22 cellular contexts compared by ENCODE assay signal in genomic region chr2:234714711-234715110, GRCh38.
A peak's percentile ranks its signal among the peaks of the same experiment; 100 is the strongest.
DNase-seq lines count a peak whose midpoint lies in the region; ATAC-seq, FAIRE-seq and TF ChIP-seq lines count a peak whose summit lies in the region.
"Had no signal": no experiment of that assay in that cellular context is flagged by ENCODE, and none has a peak within 500 bp of the region (broad histone marks: within the 10 kb centered on the region; RNA-seq: fewer than 3 reads in every experiment).

No MANE protein-coding gene starts in this region.

- H3K9me3 ChIP-seq in IMR-90 (ENCODE audit: control insufficient read depth, insufficient read depth, low read length): no peaks in the 10 kb centered on the region
- H3K9me3 ChIP-seq in keratinocyte (ENCODE audit: control insufficient read depth, low read depth, low read length): no peaks in the 10 kb centered on the region
- H3K9me3 ChIP-seq in prostate gland: no peaks in the 10 kb centered on the region
- H3K9me3 ChIP-seq in endodermal cell (ENCODE audit: control insufficient read depth, low read length): no peaks in the 10 kb centered on the region
- H3K9me3 ChIP-seq: BE2C, Caco-2 had no signal

- H3K14ac ChIP-seq in IMR-90 (replicated peaks; ENCODE audit: low read depth, low read length): no peak overlapping the region

- 91% methylated on average over 5 of the region's 5 CpGs; no CpG with 5 or more reads in 1 of the 2 experiments for WGBS in IMR-90 (ENCODE audit: extremely low coverage in 2 of 2, insufficient read length in 1 of 2), 2 experiments
- WGBS in prostate gland: 24% methylated on average over 5 of the region's 5 CpGs
- WGBS in endodermal cell (ENCODE audit: insufficient coverage in 1 of 2, insufficient read length in 1 of 2), 2 experiments: 91% methylated on average over 5 of the region's 5 CpGs

- no peak overlapping the region; the same call in 2 of the 3 replicates for H2BK15ac ChIP-seq in IMR-90 (ENCODE audit: low read depth, low read length)

- BruUV-seq in IMR-90 (replicated peaks; lab: Mats Ljungman, UMichigan): no TSS peak

- H2AK9ac ChIP-seq in IMR-90 (replicated peaks; ENCODE audit: low read depth, low read length, poor library complexity): no peak overlapping the region

- H2BK5ac ChIP-seq in IMR-90 (ENCODE audit: low read depth, low read length, poor library complexity, severe bottlenecking): no peak overlapping the region

- no peak overlapping the region for H3K9ac ChIP-seq in IMR-90 (ENCODE audit: low read depth, low read length)
- no peak overlapping the region for H3K9ac ChIP-seq in keratinocyte (ENCODE audit: control insufficient read depth, extremely low read depth, insufficient read depth, low read length)
- H3K9ac ChIP-seq in endodermal cell (ENCODE audit: extremely low read depth, low read length, poor library complexity, severe bottlenecking): no peak overlapping the region

- peak; percentile 13 for FAIRE-seq in keratinocyte (lab: Jason Lieb, UNC)
- FAIRE-seq: A204.1, D721Med, G401.6, GM12891, HTR-8/SVneo had no signal

- H3K27ac Mint-ChIP-seq in endodermal cell: no peak overlapping the region
- H3K27ac Mint-ChIP-seq: CD4-positive, CD25-positive, alpha-beta regulatory T cell; CD8-positive, alpha-beta memory T cell; HFFc6 had no signal

- TF ChIP-seq CTCF in IMR-90 (conservative IDR thresholded peaks at IDR 0.05; ENCODE audit: low read depth, low read length) (no peak), LNCaP clone FGC (IDR thresholded peaks at IDR 0.05; ENCODE audit: control insufficient read depth, extremely low read depth, insufficient read depth) (no peak), keratinocyte (optimal IDR thresholded peaks at IDR 0.05 in 1 of 3, IDR thresholded peaks at IDR 0.05 in 1 of 3, conservative IDR thresholded peaks at IDR 0.05 in 1 of 3; ENCODE audit: extremely low read depth in 1 of 3, insufficient read depth in 2 of 3, low read length in 3 of 3) (no peak), prostate gland (IDR thresholded peaks at IDR 0.05) (no peak), endodermal cell (conservative IDR thresholded peaks at IDR 0.05) (no peak)

- no peak overlapping the region for H3K56ac ChIP-seq in IMR-90 (ENCODE audit: extremely low read depth, insufficient read depth, low read length)

- H3K23ac ChIP-seq in IMR-90 (ENCODE audit: low read depth, low read length): no peak overlapping the region

- no peak for TF ChIP-seq RAD21 in IMR-90 (IDR thresholded peaks at IDR 0.05; ENCODE audit: low read length)

- H4K91ac ChIP-seq in IMR-90 (ENCODE audit: insufficient read depth, low read depth, low read length): no peak overlapping the region

- intact Hi-C loops in IMR-90 (cut with micrococcal nuclease) (no loop called here), prostate gland (cut with DNase I) (no loop called here)

- no peak overlapping the region for H3K27ac ChIP-seq in IMR-90 (ENCODE audit: insufficient read depth, low read length)
- no peak overlapping the region for H3K27ac ChIP-seq in keratinocyte (ENCODE audit: control insufficient read depth, insufficient read depth, low read length)
- H3K27ac ChIP-seq in prostate gland: peak overlapping the region; percentile 3 to 47
- H3K27ac ChIP-seq in endodermal cell (ENCODE audit: low read depth, low read length): no peak overlapping the region

- H3K4me1 Mint-ChIP-seq in endodermal cell: peaks cover 11% of the 10 kb centered on the region
- H3K4me1 Mint-ChIP-seq: CD4-positive, CD25-positive, alpha-beta regulatory T cell; CD8-positive, alpha-beta memory T cell had no signal

- in situ Hi-C loops in IMR-90 (cut with MboI; ENCODE audit: low sequenced_read_pairs): no loop called here

- no peak overlapping the region for H3K18ac ChIP-seq in IMR-90 (ENCODE audit: low read depth, low read length)

- no peak overlapping the region for H3K4me3 Mint-ChIP-seq in endodermal cell
- H3K4me3 Mint-ChIP-seq: CD4-positive, CD25-positive, alpha-beta regulatory T cell; CD8-positive, alpha-beta memory T cell; HFFc6 had no signal

- no peak overlapping the region for H2AK5ac ChIP-seq in IMR-90 (ENCODE audit: low read depth, low read length)

- H4K20me1 ChIP-seq in IMR-90 (ENCODE audit: insufficient read depth, low read length) (no peaks in the 10 kb centered on the region), keratinocyte (ENCODE audit: control insufficient read depth, extremely low read depth, insufficient read depth, low read length) (no peaks in the 10 kb centered on the region)

- no peak for DNase-seq in IMR-90
- peak; percentile 27 for DNase-seq in LNCaP clone FGC (ENCODE audit: low read depth)
- DNase-seq in keratinocyte (ENCODE audit: low read depth, low spot score): no peak
- peak; percentile 53 for DNase-seq in prostate gland (ENCODE audit: low spot score)
- no peak for DNase-seq in endodermal cell
- DNase-seq: ACHN; BE2C; C1 segment of cervical spinal cord; Caco-2; CD4-positive, CD25-positive, alpha-beta regulatory T cell; CD8-positive, alpha-beta memory T cell; GOT3; H7; HFFc6 had no signal

- H3K9me3 Mint-ChIP-seq in endodermal cell: no peaks in the 10 kb centered on the region
- H3K9me3 Mint-ChIP-seq: CD8-positive, alpha-beta memory T cell; HFFc6 had no signal

- peaks cover 8% of the 10 kb centered on the region for H3K27me3 Mint-ChIP-seq in endodermal cell (ENCODE audit: insufficient read depth)

- H3K4me2 ChIP-seq in IMR-90 (ENCODE audit: low read depth, low read length) (no peak overlapping the region), keratinocyte (ENCODE audit: control insufficient read depth, extremely low read depth, insufficient read depth, low read depth, low read length) (no peak overlapping the region)

- H3K27me3 ChIP-seq in IMR-90 (ENCODE audit: control insufficient read depth, insufficient read depth, low read length) (no peaks in the 10 kb centered on the region), keratinocyte (ENCODE audit: control insufficient read depth, extremely low read depth, insufficient read depth, low read length) (peaks cover 4% of the 10 kb centered on the region), prostate gland (replicated peaks; ENCODE audit: insufficient read depth) (no peaks in the 10 kb centered on the region), endodermal cell (ENCODE audit: control insufficient read depth, insufficient read depth, low read length, poor library complexity, severe bottlenecking) (no peaks in the 10 kb centered on the region)
- H3K27me3 ChIP-seq: BE2C had no signal

- H3K9me1 ChIP-seq in IMR-90 (ENCODE audit: insufficient read depth, low read length) (peaks cover 6% of the 10 kb centered on the region; the same call in 1 of the 2 replicates), keratinocyte (ENCODE audit: control insufficient read depth, extremely low read depth, insufficient read depth, low read length) (no peaks in the 10 kb centered on the region)

- H3K36me3 ChIP-seq in IMR-90 (ENCODE audit: control insufficient read depth, insufficient read depth, low read length) (no peaks in the 10 kb centered on the region), keratinocyte (ENCODE audit: control insufficient read depth in 2 of 2, extremely low read depth in 1 of 2, insufficient read depth in 2 of 2, low read length in 2 of 2) (no peaks in the 10 kb centered on the region), prostate gland (no peaks in the 10 kb centered on the region), endodermal cell (ENCODE audit: control insufficient read depth, insufficient read depth, low read length) (no peaks in the 10 kb centered on the region)
- H3K36me3 ChIP-seq: BE2C had no signal

- POLR2A ChIA-PET in IMR-90 (lab: Charles Lee; ENCODE audit: unreplicated experiment): no interaction called here

- no peak overlapping the region for H2BK120ac ChIP-seq in IMR-90 (ENCODE audit: low read depth, low read length)

- CTCF ChIA-PET in IMR-90 (lab: Yijun Ruan, JAX): interaction anchor here (0.6 kb wide), 1 partner anchor 52 kb away, joined by 3 read pairs; no protein-coding TSS in a partner anchor

- H3K4me3 ChIP-seq in IMR-90 (ENCODE audit: insufficient read depth, low read depth, low read length) (no peak overlapping the region), LNCaP clone FGC (ENCODE audit: low read depth, low read length) (no peak overlapping the region), keratinocyte (ENCODE audit: control insufficient read depth in 2 of 3, extremely low read depth in 1 of 3, insufficient read depth in 2 of 3, low read depth in 1 of 3, low read length in 3 of 3) (no peak overlapping the region), prostate gland (no peak overlapping the region), endodermal cell (ENCODE audit: low read length) (no peak overlapping the region)

- ATAC-seq in IMR-90 (ENCODE audit: low read depth) (no peak), GM19023 (IDR thresholded peaks at IDR 0.05; ENCODE audit: unreplicated experiment) (no peak), GM21786 (IDR thresholded peaks at IDR 0.05; ENCODE audit: unreplicated experiment) (no peak)
- ATAC-seq: HCT116 had no signal

- H3K4me1 ChIP-seq in IMR-90 (ENCODE audit: control insufficient read depth, insufficient read depth, low read length) (peaks cover 6% of the 10 kb centered on the region), keratinocyte (ENCODE audit: control insufficient read depth, extremely low read depth, insufficient read depth, low read length) (no peaks in the 10 kb centered on the region), prostate gland (replicated peaks) (no peaks in the 10 kb centered on the region), endodermal cell (ENCODE audit: control insufficient read depth, insufficient read depth, low read length) (no peaks in the 10 kb centered on the region)
- H3K4me1 ChIP-seq: Caco-2 had no signal

- no peaks in the 10 kb centered on the region for H3K79me1 ChIP-seq in IMR-90 (ENCODE audit: low read depth in 1 of 2, low read length in 2 of 2)

- 0 out of 2 replicates have a peak overlapping the region, but pooled peaks have one; percentile 10 for H2BK20ac ChIP-seq in IMR-90 (ENCODE audit: low read depth, low read length)

- H2AFZ ChIP-seq in IMR-90 (replicated peaks; ENCODE audit: low read length, poor library complexity): no peak overlapping the region
- no peak overlapping the region for H2AFZ ChIP-seq in keratinocyte (ENCODE audit: control insufficient read depth, low read length)

- no peak overlapping the region for H4K5ac ChIP-seq in IMR-90 (ENCODE audit: low read depth, low read length)

- no peak for TF ChIP-seq POLR2A in IMR-90 (IDR thresholded peaks at IDR 0.05; ENCODE audit: low read depth, low read length)
- TF ChIP-seq POLR2A in prostate gland (IDR thresholded peaks at IDR 0.05): no peak

- no peaks in the 10 kb centered on the region for H3K36me3 Mint-ChIP-seq in endodermal cell (ENCODE audit: low read depth)
- H3K36me3 Mint-ChIP-seq: CD4-positive, CD25-positive, alpha-beta regulatory T cell; CD8-positive, alpha-beta memory T cell had no signal

- dilution Hi-C loops in IMR-90 (cut with HindIII; ENCODE audit: low sequenced_read_pairs, unreplicated experiment): no loop called here
- dilution Hi-C loops in keratinocyte (cut with MboI; ENCODE audit: extremely low pct_ligation_motif_present, low sequenced_read_pairs): no loop called here

- no peak overlapping the region for H4K8ac ChIP-seq in IMR-90 (ENCODE audit: low read depth in 2 of 2, low read length in 2 of 2)

- H3K4ac ChIP-seq in IMR-90 (ENCODE audit: low read depth, low read length): no peak overlapping the region

- no peaks in the 10 kb centered on the region for H3K79me2 ChIP-seq in keratinocyte (ENCODE audit: control insufficient read depth, insufficient read depth, low read length)

TF ChIP-seq in IMR-90, 13 proteins besides CTCF, POLR2A, EP300 and RAD21 (continues in another document):
- no peak for TF ChIP-seq FOS (IDR thresholded peaks at IDR 0.05; ENCODE audit: low read depth, low read length)

Comparison
In these comparisons a context has a peak if more than half of its experiments do, and no peak if none do; other contexts are left out.
1. DNase-seq: peak in LNCaP clone FGC (single experiment) and prostate gland (single experiment); none in IMR-90 (single experiment), keratinocyte (single experiment) and endodermal cell (single experiment).
2. H3K27ac ChIP-seq: peak in prostate gland (2 of 2); none in IMR-90 (single experiment), keratinocyte (single experiment) and endodermal cell (single experiment).